In genomic region chr5:39319395-39319794, GRCh38 we compare ENCODE assay signal across 36 cellular contexts. TPM values are rescaled to one million over a fixed set of nuclear protein-coding genes. Genes with fewer than 3 reads are reported as not detected.
"Had no signal": no experiment of that assay in that cellular context is flagged by ENCODE, and none has a peak within 500 bp of the region (broad histone marks: within the 10 kb centered on the region; RNA-seq: fewer than 3 reads in every experiment).

No MANE protein-coding gene starts in this region.

- H3K27ac ChIP-seq: adrenal gland, body of pancreas, brain microvascular endothelial cell, breast epithelium, VCaP had no signal

- H3K9me3 ChIP-seq: adrenal gland, body of pancreas had no signal

- ATAC-seq: activated CD8-positive, alpha-beta T cell treated with anti-CD3 and anti-CD28 coated beads for 36 hours; activated naive CD4-positive, alpha-beta T cell treated with anti-CD3 and anti-CD28 coated beads, Interleukin-2, amount 50 U/mL, for 72 hours; activated T-cell treated with anti-CD3 and anti-CD28 coated beads, Interleukin-2, amount 50 U/mL, for 4 hours; activated T-cell treated with anti-CD3 and anti-CD28 coated beads, Interleukin-2, amount 50 U/mL, for 72 hours; activated T-helper 17 cell treated with anti-CD3 and anti-CD28 coated beads, Interleukin-2, amount 50 U/mL, for 72 hours; body of pancreas had no signal

- H3K27me3 ChIP-seq: adrenal gland, body of pancreas, brain microvascular endothelial cell, breast epithelium had no signal

- H3K4me1 ChIP-seq: adrenal gland, body of pancreas, breast epithelium had no signal

- H3K36me3 ChIP-seq: adrenal gland, brain microvascular endothelial cell, breast epithelium had no signal

- DNase-seq: activated B cell treated with CpG ODN at 0.5 μM for 24 hours; activated CD4-positive, alpha-beta memory T cell treated with anti-CD3 and anti-CD28 coated beads for 36 hours; activated CD4-positive, alpha-beta T cell treated with anti-CD3 and anti-CD28 coated beads for 4 hours; activated CD4-positive, alpha-beta T cell treated with anti-CD3 and anti-CD28 coated beads, Interleukin-2, amount 10 ng/mL, durations not matched to agents 24 days and 14 days; activated CD4-positive, alpha-beta T cell treated with anti-CD3 and anti-CD28 coated beads, Interleukin-2, amount 50 U/mL, for 1 hour; activated CD4-positive, alpha-beta T cell treated with anti-CD3 and anti-CD28 coated beads, Interleukin-2, amount 50 U/mL, for 4 hours; activated CD4-positive, CD25-positive, alpha-beta regulatory T cell treated with anti-CD3 and anti-CD28 coated beads, Interleukin-2, amount 50 U/mL, for 72 hours; activated CD8-positive, alpha-beta memory T cell treated with anti-CD3 and anti-CD28 coated beads, Interleukin-2, amount 50 U/mL, for 4 hours; activated CD8-positive, alpha-beta T cell treated with anti-CD3 and anti-CD28 coated beads for 36 hours; activated effector memory CD4-positive, alpha-beta T cell treated with anti-CD3 and anti-CD28 coated beads, Interleukin-2, amount 50 U/mL, for 16 hours; activated gamma-delta T cell treated with Interleukin-2 at 50 U/mL for 16 hours; activated naive CD4-positive, alpha-beta T cell; activated naive CD4-positive, alpha-beta T cell treated with anti-CD3 and anti-CD28 coated beads for 36 hours; activated naive CD4-positive, alpha-beta T cell treated with anti-CD3 and anti-CD28 coated beads, Interleukin-2, amount 50 U/mL, for 16 hours; activated naive CD8-positive, alpha-beta T cell treated with anti-CD3 and anti-CD28 coated beads for 36 hours; activated T-cell treated with anti-CD3 and anti-CD28 coated beads for 4 hours; activated T-cell treated with anti-CD3 and anti-CD28 coated beads, Interleukin-2, amount 50 U/mL, for 1 hour; activated T-cell treated with anti-CD3 and anti-CD28 coated beads, Interleukin-2, amount 50 U/mL, for 4 hours; activated T-cell treated with anti-CD3 and anti-CD28 coated beads, Interleukin-2, amount 50 U/mL, for 72 hours; adrenal gland; amniotic stem cell; body of pancreas; brain microvascular endothelial cell; central memory CD4-positive, alpha-beta T cell; T-helper 1 cell; T-helper 2 cell; T-helper 9 cell had no signal

- H3K4me3 ChIP-seq: adrenal gland, body of pancreas, breast epithelium had no signal

- FAIRE-seq: astrocyte, TTC549 had no signal

RNA-seq across cellular contexts. Expression of gene C9, which starts 44.9 kb away (rescaled TPM):
- total RNA-seq: activated B cell treated with CpG ODN at 0.5 μM for 24 hours; activated CD4-positive, alpha-beta memory T cell treated with anti-CD3 and anti-CD28 coated beads for 36 hours; activated CD4-positive, alpha-beta T cell treated with anti-CD3 and anti-CD28 coated beads, Interleukin-2, amount 10 ng/mL, durations not matched to agents 24 days and 14 days; activated CD8-positive, alpha-beta memory T cell treated with anti-CD3 and anti-CD28 coated beads for 36 hours; activated CD8-positive, alpha-beta T cell treated with anti-CD3 and anti-CD28 coated beads for 36 hours; activated naive CD4-positive, alpha-beta T cell treated with anti-CD3 and anti-CD28 coated beads for 36 hours; activated naive CD4-positive, alpha-beta T cell treated with anti-CD3 and anti-CD28 coated beads, Interleukin-2, amount 50 U/mL, for 72 hours; activated naive CD8-positive, alpha-beta T cell treated with anti-CD3 and anti-CD28 coated beads for 36 hours; activated T-cell treated with anti-CD3 and anti-CD28 coated beads, Interleukin-2, amount 50 U/mL, for 72 hours; activated T-helper 1 cell treated with anti-CD3 and anti-CD28 coated beads, Interleukin-12 subunit alpha, Interleukin-12 subunit beta, Interleukin-2, Interleukin-4 antibody, amounts not matched to agents 30 ng/mL and 10 ng/mL and 1 ng/mL, durations not matched to agents 14 hours and 24 hours and 36 hours; activated T-helper 17 cell treated with anti-CD3 and anti-CD28 coated beads, Interleukin-2, amount 50 U/mL, for 72 hours; body of pancreas; cardiac septum had no signal
